ENCODE assay signal across 1 cellular context in the genomic region with DNA sequence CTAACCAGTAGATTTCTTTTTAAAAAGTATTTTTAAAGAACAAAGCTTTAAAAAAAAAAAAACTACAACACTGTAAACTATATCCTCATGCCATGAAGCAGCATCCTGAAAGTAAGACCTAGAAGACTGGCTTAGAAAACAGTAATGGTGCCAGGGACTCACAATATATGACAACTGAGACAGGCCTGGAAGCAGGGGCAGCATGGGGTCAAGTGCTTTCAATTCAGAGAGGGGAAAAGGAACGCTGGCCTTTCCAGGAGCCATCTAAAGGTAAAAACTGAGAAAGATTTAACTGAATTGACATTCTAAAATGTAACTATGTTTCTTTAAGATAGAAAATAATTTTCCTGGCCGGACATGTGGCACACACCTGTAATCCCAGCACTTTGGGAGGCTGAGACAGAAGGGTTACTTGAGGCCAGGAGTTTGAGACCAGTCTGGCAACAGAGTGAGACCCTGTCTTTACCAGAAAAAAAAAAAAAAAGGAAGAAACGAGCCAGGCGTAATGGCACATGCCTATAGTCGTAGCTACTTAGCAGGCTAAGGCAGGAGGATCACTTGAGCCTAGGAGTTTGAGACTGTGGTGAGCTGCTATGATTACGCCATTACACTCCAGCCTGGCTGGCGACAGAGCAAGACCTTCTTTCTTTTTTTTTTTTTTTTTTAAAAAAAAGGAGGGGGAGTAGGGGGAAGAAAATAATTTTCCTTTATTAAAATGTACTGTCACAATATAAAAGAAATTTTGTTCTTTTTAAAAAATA.
TF ChIP-seq lines count a peak whose summit lies in the region.

No MANE protein-coding gene starts in this region.

TF ChIP-seq in HepG2, 621 proteins besides CTCF, POLR2A, EP300 and RAD21 (continued from another document):
- TF ChIP-seq MXD4 (CRISPR knock-in tag; IDR thresholded peaks at IDR 0.05) = no peak
- TF ChIP-seq ZNF639 (CRISPR knock-in tag; conservative IDR thresholded peaks at IDR 0.05) = no peak
- TF ChIP-seq CHD2 (IDR thresholded peaks at IDR 0.05; ENCODE audit: low read depth, low read length) = no peak
- no peak for TF ChIP-seq FOXC1 (CRISPR knock-in tag; IDR thresholded peaks at IDR 0.05; ENCODE audit: borderline replicate concordance)
- TF ChIP-seq ZNF549 (CRISPR knock-in tag; IDR thresholded peaks at IDR 0.05) = no peak
- TF ChIP-seq, protein P1, sequence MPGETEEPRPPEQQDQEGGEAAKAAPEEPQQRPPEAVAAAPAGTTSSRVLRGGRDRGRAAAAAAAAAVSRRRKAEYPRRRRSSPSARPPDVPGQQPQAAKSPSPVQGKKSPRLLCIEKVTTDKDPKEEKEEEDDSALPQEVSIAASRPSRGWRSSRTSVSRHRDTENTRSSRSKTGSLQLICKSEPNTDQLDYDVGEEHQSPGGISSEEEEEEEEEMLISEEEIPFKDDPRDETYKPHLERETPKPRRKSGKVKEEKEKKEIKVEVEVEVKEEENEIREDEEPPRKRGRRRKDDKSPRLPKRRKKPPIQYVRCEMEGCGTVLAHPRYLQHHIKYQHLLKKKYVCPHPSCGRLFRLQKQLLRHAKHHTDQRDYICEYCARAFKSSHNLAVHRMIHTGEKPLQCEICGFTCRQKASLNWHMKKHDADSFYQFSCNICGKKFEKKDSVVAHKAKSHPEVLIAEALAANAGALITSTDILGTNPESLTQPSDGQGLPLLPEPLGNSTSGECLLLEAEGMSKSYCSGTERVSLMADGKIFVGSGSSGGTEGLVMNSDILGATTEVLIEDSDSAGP (CRISPR knock-in tag; IDR thresholded peaks at IDR 0.05; ENCODE audit: borderline replicate concordance) = no peak
- no peak for TF ChIP-seq CCDC6 (CRISPR knock-in tag; IDR thresholded peaks at IDR 0.05)
- TF ChIP-seq KDM1A (CRISPR knock-in tag; IDR thresholded peaks at IDR 0.05) = no peak
